ENCODE assay signal across 23 cellular contexts in genomic region chr12:82505150-82505549, GRCh38.
"Had no signal": no experiment of that assay in that cellular context is flagged by ENCODE, and none has a peak within 500 bp of the region (broad histone marks: within the 10 kb centered on the region; RNA-seq: fewer than 3 reads in every experiment).

No MANE protein-coding gene starts in this region.

- H3K4me3 ChIP-seq: PC-9, Peyer's patch, SJCRH30 had no signal

- ATAC-seq: HepG2, Right ventricle myocardium inferior had no signal

- H3K27ac ChIP-seq: PC-9, Peyer's patch, SJCRH30 had no signal

- H3K36me3 ChIP-seq: Peyer's patch, SJCRH30 had no signal

- H3K4me2 ChIP-seq: PC-9 had no signal

- DNase-seq: IMR-90, Kasumi-1, KG1, MV-4-11, NCI-H1048, NCI-H1105, NCI-H146, NCI-H1694 treated with DMSO at 0.1 percent for 48 hours, NCI-H1930, NCI-H2081, NCI-H2107, NCI-H2227 treated with DMSO at 0.1 percent for 48 hours, NCI-H524, NCI-H526 treated with DMSO at 0.1 percent for 48 hours, NCI-H774, OCI-M1, PC-9, Peyer's patch, SHP77 treated with DMSO at 0.1 percent for 48 hours, SJCRH30, T-helper 1 cell had no signal

- H2AFZ ChIP-seq: PC-9 had no signal

- H3K9me3 ChIP-seq: Peyer's patch, SJCRH30 had no signal

- H3K4me1 ChIP-seq: Peyer's patch, SJCRH30 had no signal

- FAIRE-seq: HepG2 had no signal

- H3K27me3 ChIP-seq: Peyer's patch, SJCRH30 had no signal
